ENCODE assay signal across 8 cellular contexts in the genomic region with DNA sequence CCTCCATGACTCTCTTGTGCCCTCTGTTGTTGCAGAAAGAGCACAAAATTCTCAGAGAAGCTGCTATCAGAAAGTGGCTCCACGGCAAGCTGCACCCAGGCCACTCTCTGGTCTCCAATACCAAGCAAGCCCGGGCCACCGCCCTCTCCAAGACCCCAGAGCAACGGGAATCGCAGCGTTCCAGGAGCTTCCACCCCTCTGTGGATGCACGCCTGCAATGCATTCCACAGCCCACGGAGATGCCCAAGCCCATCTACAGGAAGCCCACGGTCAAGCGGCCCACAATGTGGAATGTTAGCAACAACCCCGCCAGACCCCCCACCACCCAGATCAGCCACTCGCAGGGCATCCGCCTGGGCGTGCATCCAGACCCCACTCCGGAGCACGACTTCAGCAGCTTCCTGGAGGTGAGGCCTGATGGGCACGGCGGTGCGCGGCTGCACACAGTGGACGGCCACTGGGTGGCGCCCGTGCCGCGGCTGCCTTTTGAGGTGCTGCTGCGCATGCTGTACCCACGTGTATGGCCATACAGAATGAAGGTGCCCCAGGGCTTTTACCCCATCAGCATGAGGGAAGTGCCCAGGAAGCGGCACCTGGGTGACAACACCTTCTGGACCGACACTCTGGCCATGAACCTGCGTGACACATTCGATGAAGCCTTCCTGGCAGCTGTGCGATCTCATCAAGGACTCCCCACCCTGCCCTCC. TPM values are rescaled to one million over a fixed set of nuclear protein-coding genes. Genes with fewer than 3 reads are reported as not detected.
DNase-seq lines count a peak whose midpoint lies in the region; ATAC-seq and TF ChIP-seq lines count a peak whose summit lies in the region.

No MANE protein-coding gene starts in this region.

- H3K4me2 ChIP-seq in HCT116 (ENCODE audit: low read length) = 0 out of 2 replicates have a peak overlapping the region, but pooled peaks have one; percentile 23

- no peak overlapping the region for H3K4me3 ChIP-seq in HCT116 (replicated peaks in 1 of 2; ENCODE audit: low read depth in 1 of 2, low read length in 2 of 2)
- no peak overlapping the region for H3K4me3 ChIP-seq in fibroblast of the aortic adventitia (ENCODE audit: low read depth, low read length)
- H3K4me3 ChIP-seq in vagina = no peak overlapping the region

- POLR2A ChIA-PET in HCT116 (lab: Charles Lee) = interaction anchor here (1.0 kb wide), 1 partner anchor 21 kb away, joined by 4 read pairs; no protein-coding TSS in a partner anchor

- DNase-seq in HCT116 (ENCODE audit: low read depth, low spot score) (peak; percentile 27), NCI-H460 (ENCODE audit: extremely low read depth, low read depth) (peak; percentile 30), fibroblast of the aortic adventitia (ENCODE audit: low read depth) (no peak), posterior vena cava (ENCODE audit: low spot score) (peak; percentile 91), vagina (ENCODE audit: extremely low spot score in 2 of 2) (peak in 1 of 2 donors; percentile 89), SKM-1 (lab: John Stamatoyannopoulos, UW; ENCODE audit: unreplicated experiment) (no peak)
- DNase-seq in activated T-cell treated with anti-CD3 and anti-CD28 coated beads, Interleukin-2, amount 50 U/mL, for 1 hour = peak; percentile 86

- peak; percentile 97 for TF ChIP-seq CTCF in GM12873 (IDR thresholded peaks at IDR 0.05; ENCODE audit: insufficient read depth, low read depth, low read length, missing control alignments)
- peak; percentile 62 to 91 (median 90) for TF ChIP-seq CTCF in HCT116 (IDR thresholded peaks at IDR 0.05 in 2 of 3, conservative IDR thresholded peaks at IDR 0.05 in 1 of 3; ENCODE audit: borderline replicate concordance in 1 of 3, insufficient read depth in 1 of 3, low read depth in 2 of 3, low read length in 2 of 3)
- TF ChIP-seq CTCF in fibroblast of the aortic adventitia (IDR thresholded peaks at IDR 0.05; ENCODE audit: insufficient read depth, low read length) = peak; percentile 68
- peak; percentile 30 to 35 (median 33) for TF ChIP-seq CTCF in vagina (IDR thresholded peaks at IDR 0.05)

- H3K9me3 ChIP-seq in HCT116 (ENCODE audit: control insufficient read depth in 1 of 2, insufficient read depth in 1 of 2, low read depth in 1 of 2, low read length in 2 of 2) (no peaks in the 10 kb centered on the region), vagina (no peaks in the 10 kb centered on the region)

- H3K27ac ChIP-seq in HCT116 (ENCODE audit: low read depth, low read length) (no peak overlapping the region), vagina (no peak overlapping the region)

- no peak overlapping the region for H2AFZ ChIP-seq in HCT116 (ENCODE audit: low read depth, low read length, poor library complexity, severe bottlenecking)

- RAD21 ChIA-PET in HCT116 (lab: Charles Lee; ENCODE audit: low non-redundant PET in 1 of 2, low total read pairs in 2 of 2, uncharacterized antibody in 2 of 2, unreplicated experiment in 2 of 2) = no interaction called here

- CTCF ChIA-PET in HCT116 (lab: Charles Lee) = interaction anchor here (0.6 to 1.2 kb wide), 8 partner anchors 12 to 681 kb away, joined by 3 to 7 read pairs (median 3); no protein-coding TSS in a partner anchor

- H3K4me1 ChIP-seq in HCT116 (ENCODE audit: control insufficient read depth in 1 of 2, insufficient read depth in 2 of 2, low read length in 2 of 2) = peaks cover 2 to 9% of the 10 kb centered on the region in 2 experiments; a peak in 2 of 4 replicates
- H3K4me1 ChIP-seq in vagina = no peaks in the 10 kb centered on the region

- BruUV-seq in HCT116 (replicated peaks; lab: Mats Ljungman, UMichigan) = no TSS peak

- no peaks in the 10 kb centered on the region for H3K9me2 ChIP-seq in HCT116 (ENCODE audit: insufficient read depth)

- no peaks in the 10 kb centered on the region for H4K20me1 ChIP-seq in HCT116 (ENCODE audit: insufficient read depth)

- H3K27me3 ChIP-seq in HCT116 (ENCODE audit: insufficient read depth, low read length) (no peaks in the 10 kb centered on the region), vagina (no peaks in the 10 kb centered on the region)

- TF ChIP-seq POLR2A in HCT116 (IDR thresholded peaks at IDR 0.05; ENCODE audit: borderline replicate concordance, extremely low read depth, insufficient read depth, insufficient read length) (no peak), vagina (IDR thresholded peaks at IDR 0.05) (no peak)

- TF ChIP-seq RAD21 in HCT116 (IDR thresholded peaks at IDR 0.05; ENCODE audit: low read depth) = peak; percentile 65

- peak; percentile 99 for ATAC-seq in HCT116

- no peak overlapping the region for H3K9ac ChIP-seq in HCT116 (ENCODE audit: low read length)

- H3K79me2 ChIP-seq in HCT116 (ENCODE audit: insufficient read depth, low read length) = no peaks in the 10 kb centered on the region

- intact Hi-C loops in HCT116 (cut with micrococcal nuclease) = no loop called here
- intact Hi-C loops in posterior vena cava (cut with DNase I) = no loop called here
- intact Hi-C loops in vagina (cut with DNase I) = no loop called here

- H3K36me3 ChIP-seq in HCT116 (ENCODE audit: control insufficient read depth in 1 of 2, insufficient read depth in 2 of 2, low read length in 2 of 2) (peaks cover 13 to 17% of the 10 kb centered on the region in 2 experiments; a peak in 3 of 4 replicates), vagina (peaks cover 0 to 17% of the 10 kb centered on the region in 2 donors)

TF ChIP-seq in HCT116, 20 proteins besides CTCF, POLR2A, EP300 and RAD21:
- TF ChIP-seq JUND (IDR thresholded peaks at IDR 0.05) (no peak), EZH2phosphoT487 (IDR thresholded peaks at IDR 0.05; ENCODE audit: borderline replicate concordance) (no peak), TCF7L2 (IDR thresholded peaks at IDR 0.05; ENCODE audit: borderline replicate concordance, extremely low read depth, insufficient read depth, insufficient read length) (peak; percentile 96)
- TF ChIP-seq, protein P1, sequence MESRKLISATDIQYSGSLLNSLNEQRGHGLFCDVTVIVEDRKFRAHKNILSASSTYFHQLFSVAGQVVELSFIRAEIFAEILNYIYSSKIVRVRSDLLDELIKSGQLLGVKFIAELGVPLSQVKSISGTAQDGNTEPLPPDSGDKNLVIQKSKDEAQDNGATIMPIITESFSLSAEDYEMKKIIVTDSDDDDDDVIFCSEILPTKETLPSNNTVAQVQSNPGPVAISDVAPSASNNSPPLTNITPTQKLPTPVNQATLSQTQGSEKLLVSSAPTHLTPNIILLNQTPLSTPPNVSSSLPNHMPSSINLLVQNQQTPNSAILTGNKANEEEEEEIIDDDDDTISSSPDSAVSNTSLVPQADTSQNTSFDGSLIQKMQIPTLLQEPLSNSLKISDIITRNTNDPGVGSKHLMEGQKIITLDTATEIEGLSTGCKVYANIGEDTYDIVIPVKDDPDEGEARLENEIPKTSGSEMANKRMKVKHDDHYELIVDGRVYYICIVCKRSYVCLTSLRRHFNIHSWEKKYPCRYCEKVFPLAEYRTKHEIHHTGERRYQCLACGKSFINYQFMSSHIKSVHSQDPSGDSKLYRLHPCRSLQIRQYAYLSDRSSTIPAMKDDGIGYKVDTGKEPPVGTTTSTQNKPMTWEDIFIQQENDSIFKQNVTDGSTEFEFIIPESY (IDR thresholded peaks at IDR 0.05; ENCODE audit: extremely low read depth, insufficient replicate concordance, low read length) = no peak
- TF ChIP-seq, protein P2, sequence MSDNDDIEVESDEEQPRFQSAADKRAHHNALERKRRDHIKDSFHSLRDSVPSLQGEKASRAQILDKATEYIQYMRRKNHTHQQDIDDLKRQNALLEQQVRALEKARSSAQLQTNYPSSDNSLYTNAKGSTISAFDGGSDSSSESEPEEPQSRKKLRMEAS (IDR thresholded peaks at IDR 0.05) = peak; percentile 87

RNA-seq across cellular contexts. Expression of a gene that starts 6.3 kb away (rescaled TPM):
- total RNA-seq in HCT116 (2021; ENCODE audit: unreplicated experiment) (not detected), fibroblast of the aortic adventitia (ENCODE audit: low replicate concordance) (1.1 and 6.5 TPM in 2 replicates), posterior vena cava (1 to 10 TPM; 1.4 to 2.3 TPM), vagina (4.9 TPM)
- polyA plus RNA-seq in HCT116 (2012) = 0.08 and 0.14 TPM in 2 replicates
- total RNA-seq in NCI-H460 (2014; rRNA removed; shearing (Covaris generic)) = not detected in 2 replicates
- polyA plus RNA-seq in NCI-H460 (2014; cell fraction: nucleus; rRNA removed) = not detected in 2 replicates

RNA-seq across cellular contexts. Expression of a gene that starts 9.9 kb away (rescaled TPM):
- 37.9 TPM for total RNA-seq in HCT116 (2021; ENCODE audit: unreplicated experiment)
- polyA plus RNA-seq in HCT116 (2012) = 20.9 and 30.0 TPM in 2 replicates
- 27.6 and 31.6 TPM in 2 replicates for total RNA-seq in NCI-H460 (2014; rRNA removed; shearing (Covaris generic))
- 36.0 and 49.1 TPM in 2 replicates for polyA plus RNA-seq in NCI-H460 (2014; cell fraction: nucleus; rRNA removed)
- 11.8 and 44.2 TPM in 2 replicates for total RNA-seq in fibroblast of the aortic adventitia (ENCODE audit: low replicate concordance)
- 10 to 100 TPM; 44.3 to 50.4 TPM for total RNA-seq in posterior vena cava
- 29.0 TPM for total RNA-seq in vagina

RNA-seq across cellular contexts. Expression of a gene that starts 49.0 kb away (rescaled TPM):
- total RNA-seq in HCT116 (2021; ENCODE audit: unreplicated experiment) (0.74 TPM), fibroblast of the aortic adventitia (ENCODE audit: low replicate concordance) (0.09 and 0.57 TPM in 2 replicates), posterior vena cava (1 to 10 TPM in 1 of 2 donors, under 1 TPM in 1; 0.48 to 1.4 TPM), vagina (not detected)
- 0.59 and 0.64 TPM in 2 replicates for polyA plus RNA-seq in HCT116 (2012)
- total RNA-seq in NCI-H460 (2014; rRNA removed; shearing (Covaris generic)) = 2.3 and 3.7 TPM in 2 replicates
- 9.5 and 10.6 TPM in 2 replicates for polyA plus RNA-seq in NCI-H460 (2014; cell fraction: nucleus; rRNA removed)

Comparison
In these comparisons a context has a peak if more than half of its experiments do, and no peak if none do; other contexts are left out.
1. CTCF ChIP-seq: peak in every context shown above with its lines; median percentile 97 in GM12873; 90 in HCT116; 68 in fibroblast of the aortic adventitia; 33 in vagina.
2. DNase-seq: peak in HCT116 (single experiment), NCI-H460 (single experiment), activated T-cell treated with anti-CD3 and anti-CD28 coated beads, Interleukin-2, amount 50 U/mL, for 1 hour (single experiment) and posterior vena cava (single experiment); none in fibroblast of the aortic adventitia (single experiment) and SKM-1 (single experiment).